In the genomic region with DNA sequence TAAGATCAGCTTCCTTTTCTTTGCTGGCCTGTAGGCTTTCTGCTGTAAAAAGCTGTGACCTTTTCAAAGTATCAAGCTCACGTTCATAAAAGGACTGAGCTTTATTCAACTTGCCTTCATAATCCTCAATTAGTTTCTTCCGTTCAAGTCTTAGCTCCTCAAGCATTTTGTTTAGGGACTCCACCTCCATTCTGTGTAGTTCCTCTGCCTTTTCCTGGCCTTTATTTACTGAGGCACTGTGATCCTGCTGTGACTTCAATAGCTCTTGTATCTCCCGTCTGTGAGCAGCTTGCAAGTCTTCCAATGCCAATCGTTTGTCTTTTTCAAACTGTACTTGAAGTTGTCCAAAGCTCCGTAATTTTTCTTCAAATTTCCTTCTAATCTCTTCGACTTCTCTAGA, we compare ENCODE assay signal across 16 cellular contexts.
"Had no signal": no experiment of that assay in that cellular context is flagged by ENCODE, and none has a peak within 500 bp of the region (broad histone marks: within the 10 kb centered on the region; RNA-seq: fewer than 3 reads in every experiment).

No MANE protein-coding gene starts in this region.

- DNase-seq: activated CD4-positive, alpha-beta T cell treated with anti-CD3 and anti-CD28 coated beads for 48 hours; activated CD8-positive, alpha-beta T cell treated with anti-CD3 and anti-CD28 coated beads, Interleukin-2, amount 10 ng/mL, durations not matched to agents 7 days and 5 days; activated naive CD4-positive, alpha-beta T cell; aorta; dermis blood vessel endothelial cell; esophagus squamous epithelium; foreskin fibroblast; glutamatergic neuron; kidney; left ventricle myocardium superior; right cardiac atrium; small intestine; tibial artery had no signal

- H3K9me3 ChIP-seq: breast epithelium, esophagus squamous epithelium, neutrophil, tibial artery, vagina had no signal

- H3K36me3 ChIP-seq: breast epithelium, esophagus squamous epithelium, neutrophil, tibial artery, vagina had no signal

- H3K4me3 ChIP-seq: breast epithelium, esophagus squamous epithelium, tibial artery, vagina had no signal

- H3K27ac ChIP-seq: breast epithelium, esophagus squamous epithelium, neutrophil, tibial artery, vagina had no signal

- H3K27me3 ChIP-seq: breast epithelium, esophagus squamous epithelium, neutrophil, tibial artery, vagina had no signal

- H3K4me1 ChIP-seq: breast epithelium, esophagus squamous epithelium, tibial artery, vagina had no signal
